Comparison of ENCODE assay signal across 8 cellular contexts in the genomic region with DNA sequence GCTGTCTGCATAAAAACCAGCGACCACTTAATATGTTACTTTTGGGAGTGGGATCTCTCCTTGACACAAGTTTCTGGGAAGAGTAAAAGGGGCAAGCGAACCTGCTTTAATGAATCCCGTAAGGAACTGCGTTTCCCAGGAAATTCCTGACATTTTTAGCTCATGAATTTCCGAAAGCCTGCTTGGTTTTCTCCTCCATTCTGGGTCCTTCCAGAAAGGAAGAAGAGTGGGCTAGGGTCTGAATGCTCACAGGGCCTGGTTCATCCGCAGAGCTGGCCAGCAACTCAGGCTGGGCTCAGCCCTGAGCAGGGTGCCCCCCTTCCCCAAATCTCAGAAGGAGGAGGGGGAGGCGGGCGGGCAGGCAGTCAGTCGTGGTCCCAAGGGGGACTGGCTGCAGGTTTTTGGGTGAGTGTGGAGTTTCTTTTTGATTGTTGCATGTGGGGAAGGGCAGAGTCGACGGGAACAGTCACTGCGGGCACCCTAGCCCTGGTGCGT. TPM values are rescaled to one million over a fixed set of nuclear protein-coding genes. Genes with fewer than 3 reads are reported as not detected.
A peak's percentile ranks its signal among the peaks of the same experiment; 100 is the strongest.
DNase-seq lines count a peak whose midpoint lies in the region; ATAC-seq and TF ChIP-seq lines count a peak whose summit lies in the region.

No MANE protein-coding gene starts in this region.

- ATAC-seq in CD4-positive, CD25-positive, alpha-beta regulatory T cell (ENCODE audit: low read depth in 2 of 2), result no peak
- ATAC-seq in omental fat pad (ENCODE audit: low FRiP score) (peak; percentile 4), GM18517 (IDR thresholded peaks at IDR 0.05; ENCODE audit: unreplicated experiment) (no peak), HG03565 (IDR thresholded peaks at IDR 0.05; ENCODE audit: unreplicated experiment) (no peak)

- H3K4me3 ChIP-seq in CD4-positive, CD25-positive, alpha-beta regulatory T cell (ENCODE audit: low read depth, low read length), result peak overlapping the region; percentile 13

- peaks cover 10% of the 10 kb centered on the region for H3K27me3 ChIP-seq in CD4-positive, CD25-positive, alpha-beta regulatory T cell (ENCODE audit: control insufficient read depth, insufficient read depth, low read length)

- no peaks in the 10 kb centered on the region for H3K36me3 Mint-ChIP-seq in CD4-positive, CD25-positive, alpha-beta regulatory T cell

- H3K4me1 Mint-ChIP-seq in CD4-positive, CD25-positive, alpha-beta regulatory T cell, result peaks cover 17 to 69% (median 43%) of the 10 kb centered on the region in 4 donors

- peak overlapping the region in 2 of 3 donors; percentile 24 to 62 for H3K27ac Mint-ChIP-seq in CD4-positive, CD25-positive, alpha-beta regulatory T cell

- peaks cover 21% of the 10 kb centered on the region for H3K27me3 Mint-ChIP-seq in CD4-positive, CD25-positive, alpha-beta regulatory T cell

- H3K27ac ChIP-seq in CD4-positive, CD25-positive, alpha-beta regulatory T cell (ENCODE audit: insufficient read depth, low read length, poor library complexity, severe bottlenecking), result no peak overlapping the region

- no peak for TF ChIP-seq CTCF in omental fat pad (IDR thresholded peaks at IDR 0.05)

- H3K9me3 ChIP-seq in CD4-positive, CD25-positive, alpha-beta regulatory T cell (ENCODE audit: control insufficient read depth in 2 of 2, low read length in 2 of 2), result no peaks in the 10 kb centered on the region

- peaks cover 64% of the 10 kb centered on the region for H3K4me1 ChIP-seq in CD4-positive, CD25-positive, alpha-beta regulatory T cell (ENCODE audit: control insufficient read depth, insufficient read depth, low read length, poor library complexity, severe bottlenecking)

- no peaks in the 10 kb centered on the region for H3K9me3 Mint-ChIP-seq in CD4-positive, CD25-positive, alpha-beta regulatory T cell

- peak overlapping the region; percentile 97 to 99 (median 98) for H3K4me3 Mint-ChIP-seq in CD4-positive, CD25-positive, alpha-beta regulatory T cell

- H3K36me3 ChIP-seq in CD4-positive, CD25-positive, alpha-beta regulatory T cell (ENCODE audit: control insufficient read depth, insufficient read depth, low read length), result no peaks in the 10 kb centered on the region

- no peak for DNase-seq in CD4-positive, CD25-positive, alpha-beta regulatory T cell
- DNase-seq in M059J (ENCODE audit: low read depth) (peak; percentile 43), ecto neural progenitor cell (ENCODE audit: low spot score) (peak; percentile 60), omental fat pad (ENCODE audit: low spot score) (no peak)
- no peak for DNase-seq in stimulated activated CD4-positive, alpha-beta T cell treated with anti-CD3 and anti-CD28 coated beads, Interleukin-2, amount 100 ng/mL, for 24 hours
- DNase-seq in stimulated activated CD8-positive, alpha-beta memory T cell treated with anti-CD3 and anti-CD28 coated beads, Interleukin-4, amount 100 ng/mL, for 48 hours, result no peak

RNA-seq across cellular contexts. Expression of a gene that starts 1.2 kb away (rescaled TPM):
- 7.7 TPM for total RNA-seq in CD4-positive, CD25-positive, alpha-beta regulatory T cell
- 1 to 10 TPM; 2.3 to 4.1 (median 3.6) TPM for polyA plus RNA-seq in CD4-positive, CD25-positive, alpha-beta regulatory T cell
- 5.2 and 7.8 TPM in 2 replicates for total RNA-seq in M059J (2014; rRNA removed; shearing (Covaris generic))
- total RNA-seq in omental fat pad, result 10 to 100 TPM; 16.9 to 31.8 (median 24.3) TPM

RNA-seq across cellular contexts. Expression of a gene that starts 13.0 kb away (rescaled TPM):
- total RNA-seq in CD4-positive, CD25-positive, alpha-beta regulatory T cell, result 2.3 TPM
- under 1 TPM in 3 of 4 donors, not detected in 1; 0.06 to 0.33 (median 0.28) TPM for polyA plus RNA-seq in CD4-positive, CD25-positive, alpha-beta regulatory T cell
- 1.6 and 1.8 TPM in 2 replicates for total RNA-seq in M059J (2014; rRNA removed; shearing (Covaris generic))
- total RNA-seq in omental fat pad, result 10 to 100 TPM in 3 of 4 donors, 1 to 10 TPM in 1; 8.4 to 21.3 (median 16.8) TPM

Comparison
In these comparisons a context has a peak if more than half of its experiments do, and no peak if none do; other contexts are left out.
1. DNase-seq: peak in M059J (single experiment) and ecto neural progenitor cell (single experiment); none in CD4-positive, CD25-positive, alpha-beta regulatory T cell (0 of 3), omental fat pad (single experiment), stimulated activated CD4-positive, alpha-beta T cell treated with anti-CD3 and anti-CD28 coated beads, Interleukin-2, amount 100 ng/mL, for 24 hours (0 of 2) and stimulated activated CD8-positive, alpha-beta memory T cell treated with anti-CD3 and anti-CD28 coated beads, Interleukin-4, amount 100 ng/mL, for 48 hours (single experiment).